In the genomic region with DNA sequence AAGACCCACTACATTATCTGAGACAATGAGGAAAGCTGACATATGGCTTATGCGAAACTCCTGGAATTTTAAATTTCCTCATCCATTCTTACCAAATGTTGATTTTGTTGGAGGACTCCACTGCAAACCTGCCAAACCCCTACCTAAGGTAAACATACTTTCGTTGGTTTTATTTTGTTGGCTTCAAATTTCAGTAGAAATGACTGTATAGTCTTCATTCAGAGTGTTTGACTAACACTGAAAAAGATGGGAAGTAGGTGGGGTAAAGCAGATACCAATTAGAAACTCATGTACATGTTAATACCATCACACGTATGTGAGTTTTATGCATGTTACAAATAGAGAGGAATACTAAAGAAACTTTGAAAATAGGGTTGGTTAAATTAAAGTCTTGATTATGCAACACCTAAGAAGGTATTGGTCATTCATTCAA, we compare ENCODE assay signal across 1 cellular context.
TF ChIP-seq lines count a peak whose summit lies in the region.
"Not testable (repeated sequence)": the region's sequence is repeated elsewhere in the genome, so short reads cannot be mapped to it uniquely, and the experiment has no call there.

No MANE protein-coding gene starts in this region.

TF ChIP-seq in HepG2, 621 proteins besides CTCF, POLR2A, EP300 and RAD21 (continued from another document):
- TF ChIP-seq NCOA2 (CRISPR knock-in tag; IDR thresholded peaks at IDR 0.05) (peak; percentile 85), SOX6 (CRISPR knock-in tag; IDR thresholded peaks at IDR 0.05) (peak; percentile 85), ZKSCAN8 (CRISPR knock-in tag; IDR thresholded peaks at IDR 0.05; ENCODE audit: borderline replicate concordance) (peak; percentile 33; the same call in 1 of the 2 replicates), ISL2 (CRISPR knock-in tag; IDR thresholded peaks at IDR 0.05) (peak; percentile 75; the same call in 1 of the 2 replicates), TCF7 (IDR thresholded peaks at IDR 0.05; ENCODE audit: low read depth) (peak; percentile 65), NFIC (IDR thresholded peaks at IDR 0.05; ENCODE audit: low read length) (peak; percentile 53), KAT8 (CRISPR knock-in tag; IDR thresholded peaks at IDR 0.05) (0 out of 2 replicates have a peak, but pooled peaks have one; percentile 31), SOX13 (IDR thresholded peaks at IDR 0.05) (peak; percentile 41; the same call in 1 of the 2 replicates), SOX13 (CRISPR knock-in tag; conservative IDR thresholded peaks at IDR 0.05 in 1 of 2, IDR thresholded peaks at IDR 0.05 in 1 of 2) (peak in 1 of 2 experiments; percentile 88; a peak in 2 of 4 replicates), CREM (IDR thresholded peaks at IDR 0.05) (peak; percentile 76), FOXA1 (CRISPR knock-in tag; IDR thresholded peaks at IDR 0.05) (peak; percentile 66), HDAC2 (CRISPR knock-in tag; IDR thresholded peaks at IDR 0.05) (0 out of 2 replicates have a peak, but pooled peaks have one; percentile 26), CREB1 (CRISPR knock-in tag; IDR thresholded peaks at IDR 0.05) (peak; percentile 25; the same call in 1 of the 2 replicates), FOXJ3 (CRISPR knock-in tag; IDR thresholded peaks at IDR 0.05; ENCODE audit: borderline replicate concordance) (peak; percentile 83), POGZ (CRISPR knock-in tag; IDR thresholded peaks at IDR 0.05) (peak; percentile 31; the same call in 1 of the 2 replicates), FOXP1 (CRISPR knock-in tag; IDR thresholded peaks at IDR 0.05) (peak; percentile 67), ELF3 (CRISPR knock-in tag; IDR thresholded peaks at IDR 0.05) (peak; percentile 66; the same call in 1 of the 2 replicates), EHMT2 (IDR thresholded peaks at IDR 0.05; ENCODE audit: borderline replicate concordance, low read depth, low read length) (peak; percentile 67; the same call in 1 of the 2 replicates), MED1 (CRISPR knock-in tag; IDR thresholded peaks at IDR 0.05) (peak; percentile 80), FOXK1 (CRISPR knock-in tag; IDR thresholded peaks at IDR 0.05; ENCODE audit: borderline replicate concordance, low read depth) (peak; percentile 48; the same call in 1 of the 2 replicates), FOXA3 (CRISPR knock-in tag; IDR thresholded peaks at IDR 0.05) (peak; percentile 87), GATAD2A (CRISPR knock-in tag; IDR thresholded peaks at IDR 0.05) (peak; percentile 92), SP5 (CRISPR knock-in tag; IDR thresholded peaks at IDR 0.05; ENCODE audit: borderline replicate concordance, low read depth) (peak; percentile 71), RCOR2 (CRISPR knock-in tag; IDR thresholded peaks at IDR 0.05) (peak; percentile 22; the same call in 1 of the 2 replicates), MIXL1 (CRISPR knock-in tag; IDR thresholded peaks at IDR 0.05) (peak; percentile 30; the same call in 1 of the 2 replicates), ZNF331 (CRISPR knock-in tag; IDR thresholded peaks at IDR 0.05) (0 out of 2 replicates have a peak, but pooled peaks have one; percentile 23), TEAD3 (CRISPR knock-in tag; optimal IDR thresholded peaks at IDR 0.05; ENCODE audit: borderline replicate concordance) (peak; percentile 55), MBD4 (IDR thresholded peaks at IDR 0.05; ENCODE audit: borderline replicate concordance, low read length) (0 out of 2 replicates have a peak, but pooled peaks have one; percentile 33), CEBPB (IDR thresholded peaks at IDR 0.05; ENCODE audit: borderline replicate concordance, low read depth, low read length) (peak; percentile 70), NR2F6 (IDR thresholded peaks at IDR 0.05) (0 out of 2 replicates have a peak, but pooled peaks have one; percentile 36), NR2F6 (CRISPR knock-in tag; IDR thresholded peaks at IDR 0.05) (peak; percentile 30; the same call in 1 of the 2 replicates), HNF4A (CRISPR knock-in tag; IDR thresholded peaks at IDR 0.05) (peak; percentile 45; the same call in 1 of the 2 replicates), FOSL2 (CRISPR knock-in tag; IDR thresholded peaks at IDR 0.05) (peak; percentile 25; the same call in 1 of the 2 replicates), ZSCAN9 (CRISPR knock-in tag; IDR thresholded peaks at IDR 0.05; ENCODE audit: borderline replicate concordance) (peak; percentile 89)
- TF ChIP-seq SOX6 (IDR thresholded peaks at IDR 0.05); CREM (CRISPR knock-in tag; IDR thresholded peaks at IDR 0.05); FOXA1 (IDR thresholded peaks at IDR 0.05); CREB1 (IDR thresholded peaks at IDR 0.05); FOXP1 (IDR thresholded peaks at IDR 0.05): not testable (repeated sequence)
- TF ChIP-seq, protein P1, sequence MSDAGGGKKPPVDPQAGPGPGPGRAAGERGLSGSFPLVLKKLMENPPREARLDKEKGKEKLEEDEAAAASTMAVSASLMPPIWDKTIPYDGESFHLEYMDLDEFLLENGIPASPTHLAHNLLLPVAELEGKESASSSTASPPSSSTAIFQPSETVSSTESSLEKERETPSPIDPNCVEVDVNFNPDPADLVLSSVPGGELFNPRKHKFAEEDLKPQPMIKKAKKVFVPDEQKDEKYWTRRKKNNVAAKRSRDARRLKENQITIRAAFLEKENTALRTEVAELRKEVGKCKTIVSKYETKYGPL (CRISPR knock-in tag; IDR thresholded peaks at IDR 0.05): 0 out of 2 replicates have a peak, but pooled peaks have one; percentile 51
- TF ChIP-seq, protein P2, sequence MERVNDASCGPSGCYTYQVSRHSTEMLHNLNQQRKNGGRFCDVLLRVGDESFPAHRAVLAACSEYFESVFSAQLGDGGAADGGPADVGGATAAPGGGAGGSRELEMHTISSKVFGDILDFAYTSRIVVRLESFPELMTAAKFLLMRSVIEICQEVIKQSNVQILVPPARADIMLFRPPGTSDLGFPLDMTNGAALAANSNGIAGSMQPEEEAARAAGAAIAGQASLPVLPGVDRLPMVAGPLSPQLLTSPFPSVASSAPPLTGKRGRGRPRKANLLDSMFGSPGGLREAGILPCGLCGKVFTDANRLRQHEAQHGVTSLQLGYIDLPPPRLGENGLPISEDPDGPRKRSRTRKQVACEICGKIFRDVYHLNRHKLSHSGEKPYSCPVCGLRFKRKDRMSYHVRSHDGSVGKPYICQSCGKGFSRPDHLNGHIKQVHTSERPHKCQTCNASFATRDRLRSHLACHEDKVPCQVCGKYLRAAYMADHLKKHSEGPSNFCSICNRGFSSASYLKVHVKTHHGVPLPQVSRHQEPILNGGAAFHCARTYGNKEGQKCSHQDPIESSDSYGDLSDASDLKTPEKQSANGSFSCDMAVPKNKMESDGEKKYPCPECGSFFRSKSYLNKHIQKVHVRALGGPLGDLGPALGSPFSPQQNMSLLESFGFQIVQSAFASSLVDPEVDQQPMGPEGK (CRISPR knock-in tag; IDR thresholded peaks at IDR 0.05): peak; percentile 90
- TF ChIP-seq, protein P3, sequence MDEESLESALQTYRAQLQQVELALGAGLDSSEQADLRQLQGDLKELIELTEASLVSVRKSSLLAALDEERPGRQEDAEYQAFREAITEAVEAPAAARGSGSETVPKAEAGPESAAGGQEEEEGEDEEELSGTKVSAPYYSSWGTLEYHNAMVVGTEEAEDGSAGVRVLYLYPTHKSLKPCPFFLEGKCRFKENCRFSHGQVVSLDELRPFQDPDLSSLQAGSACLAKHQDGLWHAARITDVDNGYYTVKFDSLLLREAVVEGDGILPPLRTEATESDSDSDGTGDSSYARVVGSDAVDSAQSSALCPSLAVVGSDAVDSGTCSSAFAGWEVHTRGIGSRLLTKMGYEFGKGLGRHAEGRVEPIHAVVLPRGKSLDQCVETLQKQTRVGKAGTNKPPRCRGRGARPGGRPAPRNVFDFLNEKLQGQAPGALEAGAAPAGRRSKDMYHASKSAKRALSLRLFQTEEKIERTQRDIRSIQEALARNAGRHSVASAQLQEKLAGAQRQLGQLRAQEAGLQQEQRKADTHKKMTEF (CRISPR knock-in tag; IDR thresholded peaks at IDR 0.05): peak; percentile 75
